Comparison of ENCODE assay signal across 8 cellular contexts in genomic region chr5:159100928-159101646, GRCh38. TPM values are rescaled to one million over a fixed set of nuclear protein-coding genes. Genes with fewer than 3 reads are reported as not detected.
A peak's percentile ranks its signal among the peaks of the same experiment; 100 is the strongest.
DNase-seq lines count a peak whose midpoint lies in the region; ATAC-seq lines count a peak whose summit lies in the region.

No MANE protein-coding gene starts in this region.

- no peak overlapping the region for H4K8ac ChIP-seq in mesendoderm (ENCODE audit: low read depth, low read length)

- H2BK15ac ChIP-seq in mesendoderm (replicated peaks; ENCODE audit: low read depth): no peak overlapping the region

- no peak overlapping the region for H3K23ac ChIP-seq in mesendoderm (ENCODE audit: low read length)

- peak overlapping the region; percentile 100 for H3K9ac ChIP-seq in adipocyte (ENCODE audit: low read length)
- H3K9ac ChIP-seq in mesendoderm (ENCODE audit: low read length): peak overlapping the region; percentile 1

- no peak overlapping the region for H2AK5ac ChIP-seq in mesendoderm (ENCODE audit: low read length)

- H3K79me2 ChIP-seq in mesendoderm (ENCODE audit: control insufficient read depth, insufficient read depth, low read length): no peaks in the 10 kb centered on the region

- no peak overlapping the region for H3K56ac ChIP-seq in mesendoderm (ENCODE audit: low read length)

- H3K4me2 ChIP-seq in mesendoderm (ENCODE audit: low read length): peak overlapping the region; percentile 80

- no peak overlapping the region for H3K4ac ChIP-seq in mesendoderm (ENCODE audit: low read depth, low read length)

- H3K18ac ChIP-seq in mesendoderm (ENCODE audit: low read length): no peak overlapping the region

- peaks cover 10% of the 10 kb centered on the region for H3K36me3 ChIP-seq in adipocyte (ENCODE audit: control insufficient read depth, insufficient read depth, low read length, severe bottlenecking)
- H3K36me3 ChIP-seq in mesendoderm (ENCODE audit: control insufficient read depth, insufficient read depth, low read length): no peaks in the 10 kb centered on the region

- no peak overlapping the region for H3K27ac ChIP-seq in mesendoderm (ENCODE audit: low read depth, low read length)

- H3K4me3 ChIP-seq in adipocyte (ENCODE audit: low read length) (peak overlapping the region; percentile 100), mesendoderm (ENCODE audit: low read length) (no peak overlapping the region)

- DNase-seq in adipocyte (ENCODE audit: low read depth) (peak; percentile 32), mesendoderm (no peak), pons (ENCODE audit: low spot score) (no peak), NCI-H2107 treated with DMSO at 0.1 percent for 48 hours (lab: John Stamatoyannopoulos, UW; ENCODE audit: unreplicated experiment) (no peak), NCI-H146 (lab: John Stamatoyannopoulos, UW) (no peak)
- no peak for DNase-seq in activated naive CD4-positive, alpha-beta T cell treated with Interleukin-2 at 50 U/mL for 16 hours

- no peaks in the 10 kb centered on the region for H3K79me1 ChIP-seq in mesendoderm (ENCODE audit: low read length)

- WGBS in mesendoderm (ENCODE audit: extremely low coverage, insufficient coverage, low lambda C conversion rate): no CpG with 5 or more reads among the region's 16 CpGs

- ATAC-seq in GM18498 (IDR thresholded peaks at IDR 0.05; ENCODE audit: unreplicated experiment) (peak; percentile 16), HG02852 (IDR thresholded peaks at IDR 0.05; ENCODE audit: unreplicated experiment) (peak; percentile 7)

- H3K4me1 ChIP-seq in adipocyte (ENCODE audit: control insufficient read depth, insufficient read depth, low read length) (peaks cover 33% of the 10 kb centered on the region), mesendoderm (ENCODE audit: control insufficient read depth, low read depth, low read length) (peaks cover 3% of the 10 kb centered on the region)

- H3K27me3 ChIP-seq in adipocyte (replicated peaks; ENCODE audit: control insufficient read depth, insufficient read depth, low read length) (no peaks in the 10 kb centered on the region), mesendoderm (ENCODE audit: insufficient read depth, low read length, poor library complexity) (peaks cover 70% of the 10 kb centered on the region)

- H3K9me3 ChIP-seq in adipocyte (ENCODE audit: control insufficient read depth, low read length): no peaks in the 10 kb centered on the region

- no peak overlapping the region for H2BK5ac ChIP-seq in mesendoderm (ENCODE audit: low read length)

- H2BK120ac ChIP-seq in mesendoderm (ENCODE audit: low read depth, low read length): no peak overlapping the region

- H4K5ac ChIP-seq in mesendoderm (ENCODE audit: low read length): no peak overlapping the region

RNA-seq across cellular contexts. Expression of gene EBF1, which starts 1.4 kb away (rescaled TPM):
- 0.06 TPM for polyA plus RNA-seq in mesendoderm (2013, experiment 1 of 2)
- polyA plus RNA-seq in mesendoderm (2013, experiment 2 of 2): 0.11 TPM
